Comparison of ENCODE assay signal across 8 cellular contexts in the genomic region with DNA sequence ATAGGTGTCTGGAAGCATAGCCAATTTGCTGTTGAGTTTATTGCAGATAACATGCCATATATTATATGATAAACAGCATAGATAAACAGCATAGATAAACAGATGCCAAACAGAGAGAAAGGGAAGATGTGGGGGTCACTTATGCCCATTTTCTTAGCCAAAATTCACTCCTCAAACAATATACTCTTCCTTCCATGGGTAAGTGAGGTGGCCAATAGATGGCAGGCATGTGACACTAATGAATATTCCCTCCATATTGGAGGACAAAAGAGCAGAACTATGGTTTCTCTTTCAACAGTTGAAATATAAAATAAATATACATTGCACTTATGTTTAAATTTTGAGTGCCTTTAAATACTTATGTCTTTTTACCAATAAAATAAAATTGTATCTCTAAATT.
A peak's percentile ranks its signal among the peaks of the same experiment; 100 is the strongest.
DNase-seq lines count a peak whose midpoint lies in the region; ATAC-seq and TF ChIP-seq lines count a peak whose summit lies in the region.

No MANE protein-coding gene starts in this region.

- H2AFZ ChIP-seq in HCT116 (ENCODE audit: low read depth, low read length, poor library complexity, severe bottlenecking) (peak overlapping the region; percentile 52), hepatocyte (no peak overlapping the region)

- H3K4me1 ChIP-seq in HCT116 (ENCODE audit: control insufficient read depth in 1 of 2, insufficient read depth in 2 of 2, low read length in 2 of 2) (peaks cover 0 to 4% of the 10 kb centered on the region in 2 experiments; a peak in 1 of 4 replicates), hepatocyte (ENCODE audit: insufficient read depth) (peaks cover 5% of the 10 kb centered on the region)

- no peaks in the 10 kb centered on the region for H4K20me1 ChIP-seq in HCT116 (ENCODE audit: insufficient read depth)
- H4K20me1 ChIP-seq in hepatocyte (ENCODE audit: insufficient read depth, poor library complexity, severe bottlenecking), result no peaks in the 10 kb centered on the region

- TF ChIP-seq RAD21 in HCT116 (IDR thresholded peaks at IDR 0.05; ENCODE audit: low read depth), result peak; percentile 69

- POLR2A ChIA-PET in HCT116 (lab: Charles Lee), result no interaction called here

- H3K27ac ChIP-seq in HCT116 (ENCODE audit: low read depth, low read length) (no peak overlapping the region), hepatocyte (no peak overlapping the region)

- H3K36me3 Mint-ChIP-seq in T-helper 2 cell treated with Interferon-gamma antibody and Interleukin-4, amounts not matched to agents 5 μg/mL and 100 μg/mL, for 36 hours (ENCODE audit: low read depth), result no peaks in the 10 kb centered on the region
- no peaks in the 10 kb centered on the region for H3K36me3 Mint-ChIP-seq in activated CD4-positive, alpha-beta T cell treated with anti-CD3 and anti-CD28 coated beads, Interleukin-2, amount 10 ng/mL, durations not matched to agents 24 days and 14 days (ENCODE audit: low read depth)

- no peak for TF ChIP-seq POLR2A in HCT116 (IDR thresholded peaks at IDR 0.05; ENCODE audit: borderline replicate concordance, extremely low read depth, insufficient read depth, insufficient read length)

- H3K9me3 ChIP-seq in HCT116 (ENCODE audit: control insufficient read depth in 1 of 2, insufficient read depth in 1 of 2, low read depth in 1 of 2, low read length in 2 of 2) (no peaks in the 10 kb centered on the region), hepatocyte (ENCODE audit: low read depth) (no peaks in the 10 kb centered on the region)

- no peaks in the 10 kb centered on the region for H3K9me2 ChIP-seq in HCT116 (ENCODE audit: insufficient read depth)
- H3K9me2 ChIP-seq in hepatocyte (replicated peaks; ENCODE audit: insufficient read depth), result no peaks in the 10 kb centered on the region

- CTCF ChIA-PET in HCT116 (lab: Charles Lee), result no interaction called here

- H3K27me3 ChIP-seq in HCT116 (ENCODE audit: insufficient read depth, low read length), result no peaks in the 10 kb centered on the region
- H3K27me3 ChIP-seq in hepatocyte, result no peaks in the 10 kb centered on the region

- H3K4me3 Mint-ChIP-seq in T-helper 2 cell treated with Interferon-gamma antibody and Interleukin-4, amounts not matched to agents 5 μg/mL and 100 μg/mL, for 36 hours, result no peak overlapping the region
- H3K4me3 Mint-ChIP-seq in activated CD4-positive, alpha-beta T cell treated with anti-CD3 and anti-CD28 coated beads, Interleukin-2, amount 10 ng/mL, durations not matched to agents 24 days and 14 days, result no peak overlapping the region

- intact Hi-C loops in HCT116 (cut with micrococcal nuclease), result loop anchor here (2.0 to 10.0 kb wide), 3 partner anchors 692 to 1891 kb away; no protein-coding TSS in a partner anchor
- intact Hi-C loops in activated CD4-positive, alpha-beta T cell treated with anti-CD3 and anti-CD28 coated beads, Interleukin-2, amount 10 ng/mL, durations not matched to agents 24 days and 14 days (cut with micrococcal nuclease), result no loop called here

- H3K9me3 Mint-ChIP-seq in T-helper 2 cell treated with Interferon-gamma antibody and Interleukin-4, amounts not matched to agents 5 μg/mL and 100 μg/mL, for 36 hours, result peaks cover 5% of the 10 kb centered on the region
- H3K9me3 Mint-ChIP-seq in activated CD4-positive, alpha-beta T cell treated with anti-CD3 and anti-CD28 coated beads, Interleukin-2, amount 10 ng/mL, durations not matched to agents 24 days and 14 days, result no peaks in the 10 kb centered on the region

- H3K79me2 ChIP-seq in HCT116 (ENCODE audit: insufficient read depth, low read length) (no peaks in the 10 kb centered on the region), hepatocyte (no peaks in the 10 kb centered on the region)

- peak; percentile 7 to 25 for DNase-seq in AML-193 (lab: John Stamatoyannopoulos, UW)
- peak; percentile 33 for DNase-seq in HCT116 (ENCODE audit: low read depth, low spot score)
- peak; percentile 90 for DNase-seq in OCI-M1 (lab: John Stamatoyannopoulos, UW)
- peak; percentile 38 for DNase-seq in hepatocyte (ENCODE audit: low spot score)
- DNase-seq in T-helper 2 cell treated with Interferon-gamma antibody and Interleukin-4, amounts not matched to agents 5 μg/mL and 100 μg/mL, for 36 hours (ENCODE audit: low spot score), result no peak
- DNase-seq in occipital lobe (lab: John Stamatoyannopoulos, UW), result no peak
- no peak for DNase-seq in stimulated activated CD4-positive, alpha-beta T cell treated with anti-CD3 and anti-CD28 coated beads, Interleukin-4, amount 100 ng/mL, for 1 hour
- DNase-seq in activated CD4-positive, alpha-beta T cell treated with anti-CD3 and anti-CD28 coated beads, Interleukin-2, amount 10 ng/mL, durations not matched to agents 24 days and 14 days, result no peak

- H3K4me1 Mint-ChIP-seq in T-helper 2 cell treated with Interferon-gamma antibody and Interleukin-4, amounts not matched to agents 5 μg/mL and 100 μg/mL, for 36 hours (ENCODE audit: low read depth), result no peaks in the 10 kb centered on the region
- no peaks in the 10 kb centered on the region for H3K4me1 Mint-ChIP-seq in activated CD4-positive, alpha-beta T cell treated with anti-CD3 and anti-CD28 coated beads, Interleukin-2, amount 10 ng/mL, durations not matched to agents 24 days and 14 days

- H3K36me3 ChIP-seq in HCT116 (ENCODE audit: control insufficient read depth in 1 of 2, insufficient read depth in 2 of 2, low read length in 2 of 2) (no peaks in the 10 kb centered on the region), hepatocyte (replicated peaks; ENCODE audit: insufficient read depth, low read depth) (no peaks in the 10 kb centered on the region)

- no peak overlapping the region for H3K4me3 ChIP-seq in HCT116 (replicated peaks in 1 of 2; ENCODE audit: low read depth in 1 of 2, low read length in 2 of 2)
- H3K4me3 ChIP-seq in hepatocyte, result no peak overlapping the region

- ATAC-seq in HCT116, result peak; percentile 73

- TF ChIP-seq CTCF in HCT116 (IDR thresholded peaks at IDR 0.05 in 2 of 3, conservative IDR thresholded peaks at IDR 0.05 in 1 of 3; ENCODE audit: borderline replicate concordance in 1 of 3, insufficient read depth in 1 of 3, low read depth in 2 of 3, low read length in 2 of 3), result peak; percentile 37 to 68 (median 39); a peak in 4 of 6 replicates
- TF ChIP-seq CTCF in hepatocyte (IDR thresholded peaks at IDR 0.05; ENCODE audit: poor library complexity), result peak; percentile 59

- RAD21 ChIA-PET in HCT116 (lab: Charles Lee; ENCODE audit: low non-redundant PET in 1 of 2, low total read pairs in 2 of 2, uncharacterized antibody in 2 of 2, unreplicated experiment in 2 of 2), result no interaction called here

- H3K27ac Mint-ChIP-seq in T-helper 2 cell treated with Interferon-gamma antibody and Interleukin-4, amounts not matched to agents 5 μg/mL and 100 μg/mL, for 36 hours, result no peak overlapping the region
- H3K27ac Mint-ChIP-seq in activated CD4-positive, alpha-beta T cell treated with anti-CD3 and anti-CD28 coated beads, Interleukin-2, amount 10 ng/mL, durations not matched to agents 24 days and 14 days, result no peak overlapping the region

- H3K27me3 Mint-ChIP-seq in T-helper 2 cell treated with Interferon-gamma antibody and Interleukin-4, amounts not matched to agents 5 μg/mL and 100 μg/mL, for 36 hours (ENCODE audit: low read depth), result no peaks in the 10 kb centered on the region
- H3K27me3 Mint-ChIP-seq in activated CD4-positive, alpha-beta T cell treated with anti-CD3 and anti-CD28 coated beads, Interleukin-2, amount 10 ng/mL, durations not matched to agents 24 days and 14 days, result no peaks in the 10 kb centered on the region

- H3K4me2 ChIP-seq in HCT116 (ENCODE audit: low read length) (no peak overlapping the region), hepatocyte (no peak overlapping the region)

- no TSS peak for BruUV-seq in HCT116 (replicated peaks; lab: Mats Ljungman, UMichigan)

- H3K9ac ChIP-seq in HCT116 (ENCODE audit: low read length), result no peak overlapping the region

TF ChIP-seq in HCT116, 20 proteins besides CTCF, POLR2A, EP300 and RAD21 (continues in another document):
- TF ChIP-seq, protein P1, sequence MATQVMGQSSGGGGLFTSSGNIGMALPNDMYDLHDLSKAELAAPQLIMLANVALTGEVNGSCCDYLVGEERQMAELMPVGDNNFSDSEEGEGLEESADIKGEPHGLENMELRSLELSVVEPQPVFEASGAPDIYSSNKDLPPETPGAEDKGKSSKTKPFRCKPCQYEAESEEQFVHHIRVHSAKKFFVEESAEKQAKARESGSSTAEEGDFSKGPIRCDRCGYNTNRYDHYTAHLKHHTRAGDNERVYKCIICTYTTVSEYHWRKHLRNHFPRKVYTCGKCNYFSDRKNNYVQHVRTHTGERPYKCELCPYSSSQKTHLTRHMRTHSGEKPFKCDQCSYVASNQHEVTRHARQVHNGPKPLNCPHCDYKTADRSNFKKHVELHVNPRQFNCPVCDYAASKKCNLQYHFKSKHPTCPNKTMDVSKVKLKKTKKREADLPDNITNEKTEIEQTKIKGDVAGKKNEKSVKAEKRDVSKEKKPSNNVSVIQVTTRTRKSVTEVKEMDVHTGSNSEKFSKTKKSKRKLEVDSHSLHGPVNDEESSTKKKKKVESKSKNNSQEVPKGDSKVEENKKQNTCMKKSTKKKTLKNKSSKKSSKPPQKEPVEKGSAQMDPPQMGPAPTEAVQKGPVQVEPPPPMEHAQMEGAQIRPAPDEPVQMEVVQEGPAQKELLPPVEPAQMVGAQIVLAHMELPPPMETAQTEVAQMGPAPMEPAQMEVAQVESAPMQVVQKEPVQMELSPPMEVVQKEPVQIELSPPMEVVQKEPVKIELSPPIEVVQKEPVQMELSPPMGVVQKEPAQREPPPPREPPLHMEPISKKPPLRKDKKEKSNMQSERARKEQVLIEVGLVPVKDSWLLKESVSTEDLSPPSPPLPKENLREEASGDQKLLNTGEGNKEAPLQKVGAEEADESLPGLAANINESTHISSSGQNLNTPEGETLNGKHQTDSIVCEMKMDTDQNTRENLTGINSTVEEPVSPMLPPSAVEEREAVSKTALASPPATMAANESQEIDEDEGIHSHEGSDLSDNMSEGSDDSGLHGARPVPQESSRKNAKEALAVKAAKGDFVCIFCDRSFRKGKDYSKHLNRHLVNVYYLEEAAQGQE (IDR thresholded peaks at IDR 0.05; ENCODE audit: low read depth), result no peak
- TF ChIP-seq, protein P2, sequence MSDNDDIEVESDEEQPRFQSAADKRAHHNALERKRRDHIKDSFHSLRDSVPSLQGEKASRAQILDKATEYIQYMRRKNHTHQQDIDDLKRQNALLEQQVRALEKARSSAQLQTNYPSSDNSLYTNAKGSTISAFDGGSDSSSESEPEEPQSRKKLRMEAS (IDR thresholded peaks at IDR 0.05), result no peak
- TF ChIP-seq FOSL1 (IDR thresholded peaks at IDR 0.05; ENCODE audit: low read depth), result no peak

Comparison
In these comparisons a context has a peak if more than half of its experiments do, and no peak if none do; other contexts are left out.
1. DNase-seq: peak in AML-193 (2 of 2), HCT116 (single experiment), OCI-M1 (single experiment) and hepatocyte (single experiment); none in T-helper 2 cell treated with Interferon-gamma antibody and Interleukin-4, amounts not matched to agents 5 μg/mL and 100 μg/mL, for 36 hours (single experiment), occipital lobe (single experiment), stimulated activated CD4-positive, alpha-beta T cell treated with anti-CD3 and anti-CD28 coated beads, Interleukin-4, amount 100 ng/mL, for 1 hour (single experiment) and activated CD4-positive, alpha-beta T cell treated with anti-CD3 and anti-CD28 coated beads, Interleukin-2, amount 10 ng/mL, durations not matched to agents 24 days and 14 days (single experiment).